In the genomic region with DNA sequence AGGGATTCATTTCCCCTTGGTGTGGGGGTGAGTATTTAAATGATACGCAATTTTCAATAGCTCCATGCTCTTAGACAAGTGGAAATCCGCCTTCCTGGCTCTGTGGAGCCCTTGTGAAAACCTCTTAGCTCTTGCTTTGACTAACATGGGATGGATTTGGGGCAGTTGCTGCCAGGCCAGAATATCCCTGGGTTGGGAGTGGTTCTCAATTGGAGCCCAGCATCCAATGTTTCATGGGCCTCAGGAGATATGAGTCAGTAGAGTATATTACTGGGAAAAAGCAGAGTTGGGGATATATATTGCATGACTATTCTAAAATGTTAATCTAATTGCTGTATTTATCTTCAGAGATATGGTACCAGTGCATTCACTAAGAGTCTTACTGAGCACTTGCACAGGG, we compare ENCODE assay signal across 21 cellular contexts.
"Had no signal": no experiment of that assay in that cellular context is flagged by ENCODE, and none has a peak within 500 bp of the region (broad histone marks: within the 10 kb centered on the region; RNA-seq: fewer than 3 reads in every experiment).

No MANE protein-coding gene starts in this region.

- H3K27ac Mint-ChIP-seq: activated B cell treated with CpG ODN at 0.5 μM for 24 hours; activated naive CD4-positive, alpha-beta T cell treated with anti-CD3 and anti-CD28 coated beads, Interleukin-2, amount 10 ng/mL, durations not matched to agents 7 days and 5 days; memory B cell had no signal

- H3K4me3 Mint-ChIP-seq: activated B cell treated with CpG ODN at 0.5 μM for 24 hours; activated naive CD4-positive, alpha-beta T cell treated with anti-CD3 and anti-CD28 coated beads, Interleukin-2, amount 10 ng/mL, durations not matched to agents 7 days and 5 days; brain; memory B cell had no signal

- H3K9me3 Mint-ChIP-seq: activated B cell treated with CpG ODN at 0.5 μM for 24 hours; activated naive CD4-positive, alpha-beta T cell treated with anti-CD3 and anti-CD28 coated beads, Interleukin-2, amount 10 ng/mL, durations not matched to agents 7 days and 5 days; brain; memory B cell had no signal

- H3K9me3 ChIP-seq: heart left ventricle, upper lobe of left lung had no signal

- DNase-seq: activated B cell treated with CpG ODN at 0.5 μM for 24 hours; activated CD4-positive, alpha-beta T cell treated with anti-CD3 and anti-CD28 coated beads for 4 hours; activated CD4-positive, alpha-beta T cell treated with anti-CD3 and anti-CD28 coated beads, Interleukin-2, amount 50 U/mL, for 48 hours; activated effector memory CD4-positive, alpha-beta T cell treated with anti-CD3 and anti-CD28 coated beads, Interleukin-2, amount 50 U/mL, for 16 hours; activated naive CD4-positive, alpha-beta T cell treated with anti-CD3 and anti-CD28 coated beads, Interleukin-2, amount 10 ng/mL, durations not matched to agents 7 days and 5 days; aorta; caudate nucleus; dermis blood vessel endothelial cell; effector CD8-positive, alpha-beta T cell; heart left ventricle; islet precursor cell; left colon; occipital lobe; stimulated activated CD4-positive, alpha-beta T cell treated with anti-CD3 and anti-CD28 coated beads, Interleukin-2, amount 100 ng/mL, for 48 hours; stimulated activated CD8-positive, alpha-beta memory T cell treated with anti-CD3 and anti-CD28 coated beads, Interleukin-4, amount 100 ng/mL, for 48 hours; stimulated activated naive CD4-positive, alpha-beta T cell; T-helper 9 cell; upper lobe of left lung had no signal

- H3K4me1 Mint-ChIP-seq: activated naive CD4-positive, alpha-beta T cell treated with anti-CD3 and anti-CD28 coated beads, Interleukin-2, amount 10 ng/mL, durations not matched to agents 7 days and 5 days; brain; memory B cell had no signal

- H3K4me3 ChIP-seq: heart left ventricle, upper lobe of left lung had no signal

- ATAC-seq: left colon, sciatic nerve had no signal

- H3K27ac ChIP-seq: heart left ventricle, upper lobe of left lung had no signal

- H3K27me3 Mint-ChIP-seq: activated B cell treated with CpG ODN at 0.5 μM for 24 hours; activated naive CD4-positive, alpha-beta T cell treated with anti-CD3 and anti-CD28 coated beads, Interleukin-2, amount 10 ng/mL, durations not matched to agents 7 days and 5 days; brain; memory B cell had no signal

- H3K27me3 ChIP-seq: heart left ventricle, upper lobe of left lung had no signal
